Comparison of ENCODE assay signal across 15 cellular contexts in genomic region chr2:61161888-61162287, GRCh38. TPM values are rescaled to one million over a fixed set of nuclear protein-coding genes. Genes with fewer than 3 reads are reported as not detected.
DNase-seq lines count a peak whose midpoint lies in the region; ATAC-seq, FAIRE-seq and TF ChIP-seq lines count a peak whose summit lies in the region.
"Had no signal": no experiment of that assay in that cellular context is flagged by ENCODE, and none has a peak within 500 bp of the region (broad histone marks: within the 10 kb centered on the region; RNA-seq: fewer than 3 reads in every experiment).

Gene C2orf74 (plus strand): TSS chr2:61162188. CDS start chr2:61162515, 327 bp downstream.

- no peaks in the 10 kb centered on the region for H3K4me1 Mint-ChIP-seq in activated CD8-positive, alpha-beta memory T cell treated with anti-CD3 and anti-CD28 coated beads, Interleukin-2, amount 10 ng/mL, durations not matched to agents 7 days and 5 days
- peaks cover 49% of the 10 kb centered on the region for H3K4me1 Mint-ChIP-seq in dendritic cell treated with granulocyte-macrophage colony-stimulating factor and Interleukin-4, amounts not matched to agents 40 ng/mL and 50 ng/mL, for 4 days (ENCODE audit: low read depth)

- no peak within 1 kb of the TSS for H3K27ac Mint-ChIP-seq in activated CD8-positive, alpha-beta memory T cell treated with anti-CD3 and anti-CD28 coated beads, Interleukin-2, amount 10 ng/mL, durations not matched to agents 7 days and 5 days
- peak within 1 kb of the TSS; percentile 26 for H3K27ac Mint-ChIP-seq in dendritic cell treated with granulocyte-macrophage colony-stimulating factor and Interleukin-4, amounts not matched to agents 40 ng/mL and 50 ng/mL, for 4 days
- H3K27ac Mint-ChIP-seq: activated CD4-positive, alpha-beta T cell treated with anti-CD3 and anti-CD28 coated beads, Interleukin-2, amount 10 ng/mL, durations not matched to agents 24 days and 14 days had no signal

- intact Hi-C loops in dendritic cell treated with granulocyte-macrophage colony-stimulating factor and Interleukin-4, amounts not matched to agents 40 ng/mL and 50 ng/mL, for 4 days (cut with micrococcal nuclease) = no loop called here
- intact Hi-C loops in HepG2 (cut with micrococcal nuclease; ENCODE audit: unreplicated experiment) = no loop called here

- no peak within 1 kb of the TSS for H3K4me3 Mint-ChIP-seq in activated CD8-positive, alpha-beta memory T cell treated with anti-CD3 and anti-CD28 coated beads, Interleukin-2, amount 10 ng/mL, durations not matched to agents 7 days and 5 days
- H3K4me3 Mint-ChIP-seq in dendritic cell treated with granulocyte-macrophage colony-stimulating factor and Interleukin-4, amounts not matched to agents 40 ng/mL and 50 ng/mL, for 4 days = no peak within 1 kb of the TSS
- H3K4me3 Mint-ChIP-seq: activated CD4-positive, alpha-beta T cell treated with anti-CD3 and anti-CD28 coated beads, Interleukin-2, amount 10 ng/mL, durations not matched to agents 24 days and 14 days had no signal

- H3K36me3 Mint-ChIP-seq in activated CD8-positive, alpha-beta memory T cell treated with anti-CD3 and anti-CD28 coated beads, Interleukin-2, amount 10 ng/mL, durations not matched to agents 7 days and 5 days = peaks cover 41% of the 10 kb centered on the region
- H3K36me3 Mint-ChIP-seq in dendritic cell treated with granulocyte-macrophage colony-stimulating factor and Interleukin-4, amounts not matched to agents 40 ng/mL and 50 ng/mL, for 4 days (ENCODE audit: low read depth) = peaks cover 57% of the 10 kb centered on the region

- H3K27ac ChIP-seq in HepG2 (ENCODE audit: extremely low read length, insufficient read depth, low read length) (no peak within 1 kb of the TSS), tibial nerve (no peak within 1 kb of the TSS)

- H3K9ac ChIP-seq in HepG2 (ENCODE audit: insufficient read depth, low read depth, low read length) = no peak within 1 kb of the TSS

- TF ChIP-seq RAD21 in HepG2 (CRISPR knock-in tag; IDR thresholded peaks at IDR 0.05) = no peak

- TF ChIP-seq POLR2A in HepG2 (IDR thresholded peaks at IDR 0.05; ENCODE audit: insufficient read depth in 1 of 2, low read depth in 2 of 2, low read length in 2 of 2) (no peak), tibial nerve (IDR thresholded peaks at IDR 0.05) (no peak)

- TF ChIP-seq EP300 in HepG2 (IDR thresholded peaks at IDR 0.05; ENCODE audit: low read depth in 2 of 2, low read length in 2 of 2) = no peak
- no peak for TF ChIP-seq EP300 in HepG2 (CRISPR knock-in tag; IDR thresholded peaks at IDR 0.05; ENCODE audit: borderline replicate concordance)
- no peak for TF ChIP-seq EP300 in tibial nerve (IDR thresholded peaks at IDR 0.05)

- no peaks in the 10 kb centered on the region for H3K27me3 Mint-ChIP-seq in activated CD8-positive, alpha-beta memory T cell treated with anti-CD3 and anti-CD28 coated beads, Interleukin-2, amount 10 ng/mL, durations not matched to agents 7 days and 5 days
- H3K27me3 Mint-ChIP-seq in dendritic cell treated with granulocyte-macrophage colony-stimulating factor and Interleukin-4, amounts not matched to agents 40 ng/mL and 50 ng/mL, for 4 days = no peaks in the 10 kb centered on the region
- H3K27me3 Mint-ChIP-seq: activated CD4-positive, alpha-beta T cell treated with anti-CD3 and anti-CD28 coated beads, Interleukin-2, amount 10 ng/mL, durations not matched to agents 24 days and 14 days had no signal

- ATAC-seq in activated CD8-positive, alpha-beta memory T cell treated with anti-CD3 and anti-CD28 coated beads, Interleukin-2, amount 10 ng/mL, durations not matched to agents 7 days and 5 days = no peak
- ATAC-seq in HepG2 (no peak), HG03439 (IDR thresholded peaks at IDR 0.05; ENCODE audit: unreplicated experiment) (no peak)

- no TSS peak for BruUV-seq in HepG2 (replicated peaks; lab: Mats Ljungman, UMichigan)

- no peaks in the 10 kb centered on the region for H3K9me3 Mint-ChIP-seq in activated CD8-positive, alpha-beta memory T cell treated with anti-CD3 and anti-CD28 coated beads, Interleukin-2, amount 10 ng/mL, durations not matched to agents 7 days and 5 days (ENCODE audit: low read depth)
- no peaks in the 10 kb centered on the region for H3K9me3 Mint-ChIP-seq in dendritic cell treated with granulocyte-macrophage colony-stimulating factor and Interleukin-4, amounts not matched to agents 40 ng/mL and 50 ng/mL, for 4 days

- no peak within 1 kb of the TSS for H3K4me2 ChIP-seq in HepG2 (ENCODE audit: low read depth, low read length)

- no peaks in the 10 kb centered on the region for H3K4me1 ChIP-seq in HepG2 (ENCODE audit: insufficient read depth, low read length)
- H3K4me1 ChIP-seq in tibial nerve = no peaks in the 10 kb centered on the region

- 94% methylated on average over 5 of the region's 5 CpGs for WGBS in HepG2 (ENCODE audit: low lambda C conversion rate)
- 83 to 86% methylated on average over 5 of the region's 5 CpGs for WGBS in tibial nerve, 2 donors

- H3K27me3 ChIP-seq in HepG2 (ENCODE audit: control insufficient read depth in 1 of 2, insufficient read depth in 2 of 2, low read length in 2 of 2) = no peaks in the 10 kb centered on the region
- no peaks in the 10 kb centered on the region for H3K27me3 ChIP-seq in tibial nerve

- TF ChIP-seq CTCF in HepG2 (CRISPR knock-in tag; IDR thresholded peaks at IDR 0.05) (no peak), tibial nerve (IDR thresholded peaks at IDR 0.05) (no peak)

- FAIRE-seq in HepG2 (lab: Jason Lieb, UNC) (no peak), RCC 7860 (lab: Jason Lieb, UNC) (no peak)
- FAIRE-seq: endothelial cell of umbilical vein, GM18507 had no signal

- no peaks in the 10 kb centered on the region for H3K79me2 ChIP-seq in HepG2 (ENCODE audit: insufficient read depth, low read length)

- CTCF ChIA-PET in activated CD8-positive, alpha-beta memory T cell treated with anti-CD3 and anti-CD28 coated beads for 36 hours (lab: Charles Lee) = no interaction called here
- CTCF ChIA-PET in activated CD8-positive, alpha-beta memory T cell treated with anti-CD3 and anti-CD28 coated beads, Interleukin-2, amount 10 ng/mL, durations not matched to agents 7 days and 5 days (lab: Charles Lee) = no interaction called here
- CTCF ChIA-PET in HepG2 (lab: Yijun Ruan, JAX; ENCODE audit: low intra/inter-chr PET ratio, low total read pairs) = no interaction called here

- POLR2A ChIA-PET in activated CD8-positive, alpha-beta memory T cell treated with anti-CD3 and anti-CD28 coated beads for 36 hours (lab: Charles Lee) = no interaction called here
- POLR2A ChIA-PET in HepG2 (lab: Yijun Ruan, JAX) = interaction anchor here (1.6 kb wide), 2 partner anchors 16 to 17 kb away, joined by 5 to 6 read pairs; no protein-coding TSS in a partner anchor

- DNase-seq in activated CD8-positive, alpha-beta memory T cell treated with anti-CD3 and anti-CD28 coated beads, Interleukin-2, amount 10 ng/mL, durations not matched to agents 7 days and 5 days = no peak
- DNase-seq in HepG2 (ENCODE audit: low spot score) (no peak), tibial nerve (ENCODE audit: low spot score in 2 of 2) (no peak), RCC 7860 (ENCODE audit: low spot score) (no peak), NCI-H446 treated with DMSO at 0.1 percent for 48 hours (lab: John Stamatoyannopoulos, UW) (no peak)
- DNase-seq: activated CD4-positive, alpha-beta T cell treated with anti-CD3 and anti-CD28 coated beads, Interleukin-2, amount 10 ng/mL, durations not matched to agents 24 days and 14 days; DND-41; NCI-H1105 treated with DMSO at 0.1 percent for 48 hours; stimulated activated CD4-positive, alpha-beta T cell treated with anti-CD3 and anti-CD28 coated beads, Interleukin-2, amount 100 ng/mL, for 24 hours; stimulated activated naive CD4-positive, alpha-beta T cell had no signal

- H2AFZ ChIP-seq in HepG2 (ENCODE audit: low read length) = no peak within 1 kb of the TSS

- H3K4me3 ChIP-seq in HepG2 (replicated peaks in 1 of 3; ENCODE audit: insufficient read depth in 1 of 3, low read depth in 2 of 3, low read length in 3 of 3) (no peak within 1 kb of the TSS), tibial nerve (no peak within 1 kb of the TSS)

- peaks cover 9 to 18% of the 10 kb centered on the region in 2 experiments; a peak in 4 of 5 replicates for H3K36me3 ChIP-seq in HepG2 (replicated peaks in 1 of 2; ENCODE audit: control insufficient read depth in 1 of 2, insufficient read depth in 2 of 2, low read length in 2 of 2)
- peaks cover 0 to 93% (median 0%) of the 10 kb centered on the region in 3 donors for H3K36me3 ChIP-seq in tibial nerve

- no peaks in the 10 kb centered on the region for H4K20me1 ChIP-seq in HepG2 (ENCODE audit: insufficient read depth, low read length)

- in situ Hi-C loops in HepG2 (cut with HindIII; ENCODE audit: extremely low pct_ligation_motif_present, low pct_unique_long_range_greater_than_20kb) = no loop called here

- H3K9me3 ChIP-seq in HepG2 (ENCODE audit: low read length) = peaks cover 9% of the 10 kb centered on the region
- peaks cover 0 to 3% (median 0%) of the 10 kb centered on the region in 4 donors for H3K9me3 ChIP-seq in tibial nerve

RNA-seq across cellular contexts. Expression of gene C2orf74, which starts in this region (rescaled TPM):
- total RNA-seq in activated CD8-positive, alpha-beta memory T cell treated with anti-CD3 and anti-CD28 coated beads for 36 hours = 10 to 100 TPM; 10.5 to 11.9 TPM
- 1 to 10 TPM; 7.8 to 8.5 TPM for total RNA-seq in activated CD8-positive, alpha-beta memory T cell treated with anti-CD3 and anti-CD28 coated beads, Interleukin-2, amount 10 ng/mL, durations not matched to agents 7 days and 5 days
- total RNA-seq in HepG2 (2016; rRNA removed; fragmentation: Illumina TruSeq; extraction: Trizol) (13.8 and 21.6 TPM in 2 replicates), tibial nerve (10 to 100 TPM in 3 of 4 donors, 1 to 10 TPM in 1; 8.4 to 28.6 (median 21.2) TPM)
- total RNA-seq in HepG2 (2016; cell fraction: cytosol; rRNA removed; fragmentation: Illumina TruSeq; extraction: Trizol; ENCODE audit: low read depth) = 16.7 and 17.0 TPM in 2 replicates
- total RNA-seq in HepG2 (2016; cell fraction: insoluble cytoplasmic fraction; rRNA removed; fragmentation: Illumina TruSeq; extraction: Trizol) = 14.9 and 18.7 TPM in 2 replicates
- total RNA-seq in HepG2 (2016; cell fraction: membrane; rRNA removed; fragmentation: Illumina TruSeq; extraction: Trizol) = 14.2 and 19.0 TPM in 2 replicates
- total RNA-seq in HepG2 (2016; cell fraction: nucleus; rRNA removed; fragmentation: Illumina TruSeq; extraction: Trizol) = 7.0 and 8.1 TPM in 2 replicates
- 10.6 and 11.9 TPM in 2 replicates for polyA plus RNA-seq in HepG2 (2011; rRNA removed)
- 11.8 and 13.6 TPM in 2 replicates for polyA plus RNA-seq in HepG2 (2011; cell fraction: cytosol; rRNA removed)
- polyA plus RNA-seq in HepG2 (2011; cell fraction: nucleus; rRNA removed) = 4.7 and 6.8 TPM in 2 replicates
- polyA plus RNA-seq in HepG2 (2012) = 15.7 and 26.1 TPM in 2 replicates
- 8.9 TPM in 2 replicates for polyA plus RNA-seq in HepG2 (2016; cell fraction: cytosol; fragmentation: Illumina TruSeq; extraction: Trizol; ENCODE audit: low read depth)
- polyA plus RNA-seq in HepG2 (2016; cell fraction: insoluble cytoplasmic fraction; fragmentation: Illumina TruSeq; extraction: Trizol; ENCODE audit: low read depth) = 26.0 and 27.5 TPM in 2 replicates
- 15.9 and 17.5 TPM in 2 replicates for polyA plus RNA-seq in HepG2 (2016; cell fraction: membrane; fragmentation: Illumina TruSeq; extraction: Trizol; ENCODE audit: low read depth)
- polyA plus RNA-seq in HepG2 (2016; cell fraction: nucleus; fragmentation: Illumina TruSeq; extraction: Trizol; ENCODE audit: insufficient read depth, low read depth) = 16.4 and 18.0 TPM in 2 replicates
- polyA minus RNA-seq in HepG2 (2011; rRNA and poly(A)+ RNA removed; ENCODE audit: low replicate concordance) = 0.42 and 1.5 TPM in 2 replicates
- polyA minus RNA-seq in HepG2 (2011; cell fraction: cytosol; rRNA and poly(A)+ RNA removed) = 5.3 TPM in 1 of 2 replicates, not detected in the other
- 4.5 and 8.8 TPM in 2 replicates for polyA minus RNA-seq in HepG2 (2011; cell fraction: nucleus; rRNA and poly(A)+ RNA removed)
